Comparison of ENCODE assay signal across 8 cellular contexts in genomic region chr10:6204341-6205191, GRCh38.
DNase-seq lines count a peak whose midpoint lies in the region; ATAC-seq and TF ChIP-seq lines count a peak whose summit lies in the region.

No MANE protein-coding gene starts in this region.

- no peaks in the 10 kb centered on the region for H4K20me1 ChIP-seq in KMS-11 (ENCODE audit: insufficient read depth)

- H3K4me2 ChIP-seq in KMS-11: peak overlapping the region; percentile 100

- H3K36me3 ChIP-seq in KMS-11 (ENCODE audit: insufficient read depth) (no peaks in the 10 kb centered on the region), brain microvascular endothelial cell (replicated peaks) (no peaks in the 10 kb centered on the region)

- no peak for TF ChIP-seq CTCF in KMS-11 (conservative IDR thresholded peaks at IDR 0.05; ENCODE audit: low read depth, low read length)
- no peak for TF ChIP-seq CTCF in brain microvascular endothelial cell (IDR thresholded peaks at IDR 0.05; ENCODE audit: low read depth, low read length, missing control alignments)

- no peak for ATAC-seq in HG03097 (IDR thresholded peaks at IDR 0.05; ENCODE audit: low FRiP score, unreplicated experiment)

- H3K4me3 ChIP-seq in KMS-11 (IDR thresholded peaks at IDR 0.05; ENCODE audit: insufficient read depth, low read depth, low read length) (no peak overlapping the region), brain microvascular endothelial cell (ENCODE audit: low read depth, low read length) (peak overlapping the region; percentile 69), skin epidermis (peak overlapping the region; percentile 65 to 92 (median 80))

- H3K27ac ChIP-seq in KMS-11: no peak overlapping the region
- H3K27ac ChIP-seq in brain microvascular endothelial cell: peak overlapping the region; percentile 92
- peak overlapping the region; percentile 30 to 94 (median 83) for H3K27ac ChIP-seq in skin epidermis

- peak; percentile 85 for DNase-seq in COLO829 (ENCODE audit: low spot score)
- peak; percentile 65 for DNase-seq in brain microvascular endothelial cell
- DNase-seq in islet precursor cell: peak; percentile 62
- DNase-seq in KG1 (lab: John Stamatoyannopoulos, UW): no peak
- DNase-seq in NCI-H2227 treated with DMSO at 0.1 percent for 48 hours (lab: John Stamatoyannopoulos, UW): no peak

- no peak overlapping the region for H2AFZ ChIP-seq in KMS-11 (ENCODE audit: low read depth)

- peak overlapping the region; percentile 52; the same call in 1 of the 2 replicates for H3K9ac ChIP-seq in KMS-11

- H3K4me1 ChIP-seq in KMS-11 (ENCODE audit: low read depth, poor library complexity, severe bottlenecking): peaks cover 25% of the 10 kb centered on the region

- in situ Hi-C loops in brain microvascular endothelial cell (cut with HindIII; ENCODE audit: low pct_ligation_motif_present, low sequenced_read_pairs): no loop called here

- H3K27me3 ChIP-seq in KMS-11 (ENCODE audit: insufficient read depth, low read depth): no peaks in the 10 kb centered on the region
- H3K27me3 ChIP-seq in brain microvascular endothelial cell (replicated peaks): no peaks in the 10 kb centered on the region

- H3K79me2 ChIP-seq in KMS-11 (ENCODE audit: insufficient read depth, low read depth): peaks cover 10% of the 10 kb centered on the region; the same call in 1 of the 2 replicates

Comparison
In these comparisons a context has a peak if more than half of its experiments do, and no peak if none do; other contexts are left out.
1. DNase-seq: peak in COLO829 (single experiment), brain microvascular endothelial cell (single experiment) and islet precursor cell (single experiment); none in KG1 (single experiment) and NCI-H2227 treated with DMSO at 0.1 percent for 48 hours (single experiment).